ENCODE assay signal across 17 cellular contexts in genomic region chr2:53098323-53099073, GRCh38.
DNase-seq lines count a peak whose midpoint lies in the region; FAIRE-seq and TF ChIP-seq lines count a peak whose summit lies in the region.
"Had no signal": no experiment of that assay in that cellular context is flagged by ENCODE, and none has a peak within 500 bp of the region (broad histone marks: within the 10 kb centered on the region; RNA-seq: fewer than 3 reads in every experiment).

No MANE protein-coding gene starts in this region.

- CTCF ChIA-PET in activated naive CD4-positive, alpha-beta T cell treated with anti-CD3 and anti-CD28 coated beads, Interleukin-2, amount 10 ng/mL, durations not matched to agents 7 days and 5 days (lab: Charles Lee), result no interaction called here

- no peaks in the 10 kb centered on the region for H3K27me3 Mint-ChIP-seq in nephron (ENCODE audit: low read depth)
- no peaks in the 10 kb centered on the region for H3K27me3 Mint-ChIP-seq in activated naive CD4-positive, alpha-beta T cell treated with anti-CD3 and anti-CD28 coated beads, Interleukin-2, amount 10 ng/mL, durations not matched to agents 7 days and 5 days
- H3K27me3 Mint-ChIP-seq: CD4-positive, alpha-beta memory T cell had no signal

- TF ChIP-seq CTCF in nephron (IDR thresholded peaks at IDR 0.05; ENCODE audit: unreplicated experiment in 3 of 3), result no peak

- H3K4me3 Mint-ChIP-seq in nephron, result peak overlapping the region in 2 of 3 experiments; percentile 36 to 46
- no peak overlapping the region for H3K4me3 Mint-ChIP-seq in activated naive CD4-positive, alpha-beta T cell treated with anti-CD3 and anti-CD28 coated beads, Interleukin-2, amount 10 ng/mL, durations not matched to agents 7 days and 5 days
- H3K4me3 Mint-ChIP-seq: CD4-positive, alpha-beta memory T cell had no signal

- in situ Hi-C loops in Caki2 (cut with HindIII; ENCODE audit: low pct_unique_long_range_greater_than_20kb, low sequenced_read_pairs), result no loop called here

- H3K4me1 Mint-ChIP-seq in nephron, result peaks cover 11% of the 10 kb centered on the region
- no peaks in the 10 kb centered on the region for H3K4me1 Mint-ChIP-seq in activated naive CD4-positive, alpha-beta T cell treated with anti-CD3 and anti-CD28 coated beads, Interleukin-2, amount 10 ng/mL, durations not matched to agents 7 days and 5 days
- H3K4me1 Mint-ChIP-seq: CD4-positive, alpha-beta memory T cell had no signal

- no peaks in the 10 kb centered on the region for H3K9me3 Mint-ChIP-seq in nephron
- no peaks in the 10 kb centered on the region for H3K9me3 Mint-ChIP-seq in activated naive CD4-positive, alpha-beta T cell treated with anti-CD3 and anti-CD28 coated beads, Interleukin-2, amount 10 ng/mL, durations not matched to agents 7 days and 5 days

- peak; percentile 52 for DNase-seq in Caki2 (ENCODE audit: low read depth)
- DNase-seq in RCC 7860 (ENCODE audit: low spot score), result peak; percentile 44
- DNase-seq in kidney glomerular epithelial cell (lab: John Stamatoyannopoulos, UW), result peak; percentile 74
- no peak for DNase-seq in GDM1 (lab: John Stamatoyannopoulos, UW)
- no peak for DNase-seq in activated naive CD4-positive, alpha-beta T cell treated with anti-CD3 and anti-CD28 coated beads, Interleukin-2, amount 10 ng/mL, durations not matched to agents 7 days and 5 days
- DNase-seq in T-helper 9 cell, result no peak
- DNase-seq in AG08396 (ENCODE audit: low spot score), result no peak
- DNase-seq: CD4-positive, alpha-beta memory T cell; KG1; MV-4-11; NCI-H187 treated with DMSO at 0.1 percent for 48 hours; NCI-H226; NCI-H524 treated with DMSO at 0.1 percent for 48 hours; PC-3 had no signal

- peak overlapping the region; percentile 95 to 97 (median 96) for H3K27ac Mint-ChIP-seq in nephron
- no peak overlapping the region for H3K27ac Mint-ChIP-seq in activated naive CD4-positive, alpha-beta T cell treated with anti-CD3 and anti-CD28 coated beads, Interleukin-2, amount 10 ng/mL, durations not matched to agents 7 days and 5 days
- H3K27ac Mint-ChIP-seq: CD4-positive, alpha-beta memory T cell had no signal

- no peaks in the 10 kb centered on the region for H3K36me3 Mint-ChIP-seq in nephron (ENCODE audit: low read depth)
- no peaks in the 10 kb centered on the region for H3K36me3 Mint-ChIP-seq in activated naive CD4-positive, alpha-beta T cell treated with anti-CD3 and anti-CD28 coated beads, Interleukin-2, amount 10 ng/mL, durations not matched to agents 7 days and 5 days
- H3K36me3 Mint-ChIP-seq: CD4-positive, alpha-beta memory T cell had no signal

- peak; percentile 98 for FAIRE-seq in RCC 7860 (lab: Jason Lieb, UNC)
- FAIRE-seq: D721Med, H54 had no signal

Comparison
In these comparisons a context has a peak if more than half of its experiments do, and no peak if none do; other contexts are left out.
1. DNase-seq: peak in Caki2 (single experiment), RCC 7860 (single experiment) and kidney glomerular epithelial cell (single experiment); none in GDM1 (single experiment), activated naive CD4-positive, alpha-beta T cell treated with anti-CD3 and anti-CD28 coated beads, Interleukin-2, amount 10 ng/mL, durations not matched to agents 7 days and 5 days (single experiment), T-helper 9 cell (single experiment) and AG08396 (single experiment).